Comparison of ENCODE assay signal across 8 cellular contexts in genomic region chr21:36854391-36854790, GRCh38.
DNase-seq lines count a peak whose midpoint lies in the region; ATAC-seq and FAIRE-seq lines count a peak whose summit lies in the region.

No MANE protein-coding gene starts in this region.

- no peak for ATAC-seq in HG03354 (IDR thresholded peaks at IDR 0.05; ENCODE audit: poor library complexity, severe bottlenecking, unreplicated experiment)
- no peak for ATAC-seq in effector memory CD8-positive, alpha-beta T cell (replicated peaks)

- peak; percentile 4 for DNase-seq in stimulated activated CD4-positive, alpha-beta T cell treated with anti-CD3 and anti-CD28 coated beads, Interleukin-1b, Interleukin-23, amount 100 ng/mL, for 48 hours
- DNase-seq in stimulated activated CD4-positive, alpha-beta T cell treated with anti-CD3 and anti-CD28 coated beads, Interleukin-4, amount 100 ng/mL, for 4 hours, result no peak
- DNase-seq in NAMALWA (ENCODE audit: low spot score) (peak; percentile 75), amniotic epithelial cell (ENCODE audit: low read depth) (peak; percentile 55), islet precursor cell (peak; percentile 73), urothelium cell line (ENCODE audit: low spot score) (peak; percentile 4)
- no peak for DNase-seq in effector memory CD8-positive, alpha-beta T cell

- no peak overlapping the region for H3K4me3 Mint-ChIP-seq in effector memory CD8-positive, alpha-beta T cell

- H3K27me3 Mint-ChIP-seq in effector memory CD8-positive, alpha-beta T cell, result no peaks in the 10 kb centered on the region

- FAIRE-seq in urothelium cell line (lab: Jason Lieb, UNC), result no peak

- H3K9me3 Mint-ChIP-seq in effector memory CD8-positive, alpha-beta T cell, result no peaks in the 10 kb centered on the region

- no peaks in the 10 kb centered on the region for H3K36me3 Mint-ChIP-seq in effector memory CD8-positive, alpha-beta T cell (ENCODE audit: insufficient read depth)

- H3K27ac Mint-ChIP-seq in effector memory CD8-positive, alpha-beta T cell, result peak overlapping the region in 1 of 2 donors; percentile 31

- peaks cover 6 to 7% of the 10 kb centered on the region in 2 donors for H3K4me1 Mint-ChIP-seq in effector memory CD8-positive, alpha-beta T cell (ENCODE audit: low read depth in 2 of 2)

Comparison
In these comparisons a context has a peak if more than half of its experiments do, and no peak if none do; other contexts are left out.
1. DNase-seq: peak in stimulated activated CD4-positive, alpha-beta T cell treated with anti-CD3 and anti-CD28 coated beads, Interleukin-1b, Interleukin-23, amount 100 ng/mL, for 48 hours (single experiment), NAMALWA (single experiment), amniotic epithelial cell (single experiment), islet precursor cell (single experiment) and urothelium cell line (single experiment); none in stimulated activated CD4-positive, alpha-beta T cell treated with anti-CD3 and anti-CD28 coated beads, Interleukin-4, amount 100 ng/mL, for 4 hours (0 of 2) and effector memory CD8-positive, alpha-beta T cell (0 of 3).